ENCODE assay signal across 1 cellular context in genomic region chr3:57582470-57583168, GRCh38.
TF ChIP-seq lines count a peak whose summit lies in the region.

No MANE protein-coding gene starts in this region.

TF ChIP-seq in GM23338, 12 proteins besides CTCF, POLR2A, EP300 and RAD21 (continued from another document):
- TF ChIP-seq ZNF462 (CRISPR knock-in tag; IDR thresholded peaks at IDR 0.05) (no peak), EZH2phosphoT487 (IDR thresholded peaks at IDR 0.05; ENCODE audit: unreplicated experiment) (no peak), ZNF331 (CRISPR knock-in tag; IDR thresholded peaks at IDR 0.05; ENCODE audit: low read depth) (no peak), POLR2AphosphoS5 (IDR thresholded peaks at IDR 0.05; ENCODE audit: low read depth) (no peak)
- TF ChIP-seq, protein P1, sequence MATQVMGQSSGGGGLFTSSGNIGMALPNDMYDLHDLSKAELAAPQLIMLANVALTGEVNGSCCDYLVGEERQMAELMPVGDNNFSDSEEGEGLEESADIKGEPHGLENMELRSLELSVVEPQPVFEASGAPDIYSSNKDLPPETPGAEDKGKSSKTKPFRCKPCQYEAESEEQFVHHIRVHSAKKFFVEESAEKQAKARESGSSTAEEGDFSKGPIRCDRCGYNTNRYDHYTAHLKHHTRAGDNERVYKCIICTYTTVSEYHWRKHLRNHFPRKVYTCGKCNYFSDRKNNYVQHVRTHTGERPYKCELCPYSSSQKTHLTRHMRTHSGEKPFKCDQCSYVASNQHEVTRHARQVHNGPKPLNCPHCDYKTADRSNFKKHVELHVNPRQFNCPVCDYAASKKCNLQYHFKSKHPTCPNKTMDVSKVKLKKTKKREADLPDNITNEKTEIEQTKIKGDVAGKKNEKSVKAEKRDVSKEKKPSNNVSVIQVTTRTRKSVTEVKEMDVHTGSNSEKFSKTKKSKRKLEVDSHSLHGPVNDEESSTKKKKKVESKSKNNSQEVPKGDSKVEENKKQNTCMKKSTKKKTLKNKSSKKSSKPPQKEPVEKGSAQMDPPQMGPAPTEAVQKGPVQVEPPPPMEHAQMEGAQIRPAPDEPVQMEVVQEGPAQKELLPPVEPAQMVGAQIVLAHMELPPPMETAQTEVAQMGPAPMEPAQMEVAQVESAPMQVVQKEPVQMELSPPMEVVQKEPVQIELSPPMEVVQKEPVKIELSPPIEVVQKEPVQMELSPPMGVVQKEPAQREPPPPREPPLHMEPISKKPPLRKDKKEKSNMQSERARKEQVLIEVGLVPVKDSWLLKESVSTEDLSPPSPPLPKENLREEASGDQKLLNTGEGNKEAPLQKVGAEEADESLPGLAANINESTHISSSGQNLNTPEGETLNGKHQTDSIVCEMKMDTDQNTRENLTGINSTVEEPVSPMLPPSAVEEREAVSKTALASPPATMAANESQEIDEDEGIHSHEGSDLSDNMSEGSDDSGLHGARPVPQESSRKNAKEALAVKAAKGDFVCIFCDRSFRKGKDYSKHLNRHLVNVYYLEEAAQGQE (IDR thresholded peaks at IDR 0.05; ENCODE audit: unreplicated experiment): no peak
